Comparison of ENCODE assay signal across 19 cellular contexts in genomic region chr12:43749016-43749415, GRCh38. TPM values are rescaled to one million over a fixed set of nuclear protein-coding genes. Genes with fewer than 3 reads are reported as not detected.
DNase-seq lines count a peak whose midpoint lies in the region; ATAC-seq and TF ChIP-seq lines count a peak whose summit lies in the region.
"Had no signal": no experiment of that assay in that cellular context is flagged by ENCODE, and none has a peak within 500 bp of the region (broad histone marks: within the 10 kb centered on the region; RNA-seq: fewer than 3 reads in every experiment).

No MANE protein-coding gene starts in this region.

- no peaks in the 10 kb centered on the region for H3K27me3 Mint-ChIP-seq in mesothelial cell of epicardium (ENCODE audit: low read depth)
- H3K27me3 Mint-ChIP-seq: CD4-positive, alpha-beta memory T cell had no signal

- no peak for ATAC-seq in activated naive CD4-positive, alpha-beta T cell treated with anti-CD3 and anti-CD28 coated beads, Interleukin-2, amount 50 U/mL, for 72 hours
- ATAC-seq: GM23338 had no signal

- no peaks in the 10 kb centered on the region for H3F3A ChIP-seq in smooth muscle cell (ENCODE audit: low read depth)
- H3F3A ChIP-seq in GM23248 (ENCODE audit: insufficient read depth), result 0 out of 2 replicates have a peak, but pooled peaks cover under 1% of the 10 kb centered on the region

- H3K4me1 ChIP-seq in smooth muscle cell (ENCODE audit: low read depth) (no peaks in the 10 kb centered on the region), GM23248 (ENCODE audit: insufficient read depth) (no peaks in the 10 kb centered on the region)

- in situ Hi-C loops in GM23248 (cut with MboI), result no loop called here

- H3K27ac Mint-ChIP-seq in activated naive CD4-positive, alpha-beta T cell treated with anti-CD3 and anti-CD28 coated beads, Interleukin-2, amount 50 U/mL, for 72 hours, result no peak overlapping the region
- no peak overlapping the region for H3K27ac Mint-ChIP-seq in mesothelial cell of epicardium
- H3K27ac Mint-ChIP-seq: GM23338, H9, HFFc6 had no signal

- H3K9ac ChIP-seq in smooth muscle cell (ENCODE audit: low read depth) (no peak overlapping the region), GM23248 (no peak overlapping the region)

- H3K4me3 Mint-ChIP-seq in mesothelial cell of epicardium, result no peak overlapping the region
- H3K4me3 Mint-ChIP-seq: GM23338, H9, HFFc6 had no signal

- H3K36me3 ChIP-seq in smooth muscle cell (ENCODE audit: low read depth) (peaks cover 21% of the 10 kb centered on the region), GM23248 (ENCODE audit: low read depth) (peaks cover 27% of the 10 kb centered on the region)

- H3K36me3 Mint-ChIP-seq in activated naive CD4-positive, alpha-beta T cell treated with anti-CD3 and anti-CD28 coated beads, Interleukin-2, amount 50 U/mL, for 72 hours, result peaks cover 14 to 47% of the 10 kb centered on the region in 2 donors
- H3K36me3 Mint-ChIP-seq in mesothelial cell of epicardium, result peaks cover 22% of the 10 kb centered on the region

- no peaks in the 10 kb centered on the region for H3K4me1 Mint-ChIP-seq in mesothelial cell of epicardium
- H3K4me1 Mint-ChIP-seq: GM23338, H9 had no signal

- no peak for TF ChIP-seq CTCF in fibroblast of villous mesenchyme (IDR thresholded peaks at IDR 0.05; ENCODE audit: insufficient read depth, low read depth, low read length)
- no peak for TF ChIP-seq CTCF in smooth muscle cell (IDR thresholded peaks at IDR 0.05; ENCODE audit: borderline replicate concordance, insufficient read depth, poor library complexity, severe bottlenecking)
- TF ChIP-seq CTCF in mesothelial cell of epicardium (IDR thresholded peaks at IDR 0.05; ENCODE audit: unreplicated experiment), result no peak

- H2AFZ ChIP-seq in smooth muscle cell (ENCODE audit: low read depth) (no peak overlapping the region), GM23248 (no peak overlapping the region)
- H2AFZ ChIP-seq: GM23338 had no signal

- H3K9me3 ChIP-seq in smooth muscle cell (replicated peaks; ENCODE audit: low read depth) (no peaks in the 10 kb centered on the region), GM23248 (ENCODE audit: low read depth) (no peaks in the 10 kb centered on the region)

- H3K79me2 ChIP-seq in smooth muscle cell (ENCODE audit: low read depth), result peaks cover 8% of the 10 kb centered on the region
- H3K79me2 ChIP-seq in GM23248 (ENCODE audit: insufficient read depth), result peaks cover 7% of the 10 kb centered on the region; the same call in 1 of the 2 replicates

- H3K27me3 ChIP-seq in smooth muscle cell (ENCODE audit: low read depth), result no peaks in the 10 kb centered on the region
- H3K27me3 ChIP-seq in GM23248 (replicated peaks; ENCODE audit: insufficient read depth), result no peaks in the 10 kb centered on the region

- DNase-seq in NCI-H82 (lab: John Stamatoyannopoulos, UW), result peak; percentile 15
- no peak for DNase-seq in NCI-H82 treated with DMSO at 0.1 percent for 48 hours (lab: John Stamatoyannopoulos, UW; ENCODE audit: unreplicated experiment)
- DNase-seq in MV-4-11 (lab: John Stamatoyannopoulos, UW), result peak; percentile 34
- peak; percentile 86 for DNase-seq in fibroblast of villous mesenchyme (ENCODE audit: low read depth)
- no peak for DNase-seq in smooth muscle cell (lab: John Stamatoyannopoulos, UW; ENCODE audit: unreplicated experiment)
- DNase-seq in GM23248, result no peak
- no peak for DNase-seq in activated naive CD4-positive, alpha-beta T cell treated with anti-CD3 and anti-CD28 coated beads, Interleukin-2, amount 50 U/mL, for 72 hours (ENCODE audit: low spot score in 2 of 2)
- DNase-seq in mesothelial cell of epicardium (ENCODE audit: low spot score in 2 of 2, unreplicated experiment in 2 of 2), result no peak
- DNase-seq: 8988T; C1 segment of cervical spinal cord; Calu3; CD4-positive, alpha-beta memory T cell; COR-L47; DMS79; EL; GF-D8; H9; HFFc6 had no signal

- H3K9me3 Mint-ChIP-seq in activated naive CD4-positive, alpha-beta T cell treated with anti-CD3 and anti-CD28 coated beads, Interleukin-2, amount 50 U/mL, for 72 hours, result peaks cover 6 to 7% of the 10 kb centered on the region in 2 donors
- H3K9me3 Mint-ChIP-seq in mesothelial cell of epicardium, result peaks cover 5% of the 10 kb centered on the region
- H3K9me3 Mint-ChIP-seq: GM23338 had no signal

- H3K27ac ChIP-seq in smooth muscle cell (ENCODE audit: low read depth), result peak overlapping the region; percentile 8
- no peak overlapping the region for H3K27ac ChIP-seq in GM23248

- H3K9me2 ChIP-seq in GM23248 (ENCODE audit: insufficient read depth), result no peaks in the 10 kb centered on the region; the same call in 1 of the 2 replicates

- H3K4me3 ChIP-seq in fibroblast of villous mesenchyme (ENCODE audit: low read depth, low read length) (no peak overlapping the region), smooth muscle cell (no peak overlapping the region), GM23248 (no peak overlapping the region)
- H3K4me3 ChIP-seq: GM23338 had no signal

- H4K20me1 ChIP-seq in smooth muscle cell (ENCODE audit: low read depth) (no peaks in the 10 kb centered on the region), GM23248 (ENCODE audit: insufficient read depth) (no peaks in the 10 kb centered on the region)

- H3K4me2 ChIP-seq in smooth muscle cell, result peak overlapping the region; percentile 31
- no peak overlapping the region for H3K4me2 ChIP-seq in GM23248 (ENCODE audit: unreplicated experiment)
- H3K4me2 ChIP-seq: GM23338 had no signal

- WGBS in smooth muscle cell (ENCODE audit: low lambda C conversion rate), result 49% methylated on average over 5 of the region's 5 CpGs
- 95 to 96% methylated on average over 5 of the region's 5 CpGs for WGBS in GM23248 (ENCODE audit: low coverage in 1 of 2, low lambda C conversion rate in 2 of 2, missing lambda C conversion rate in 2 of 2), 2 experiments

RNA-seq across cellular contexts. Expression of gene PUS7L, which starts 9.6 kb away (rescaled TPM):
- total RNA-seq in fibroblast of villous mesenchyme (22.2 and 30.2 TPM in 2 replicates), smooth muscle cell (24.3 and 49.6 TPM in 2 replicates), mesothelial cell of epicardium (10.6 to 13.0 TPM (median 12.6 TPM) in 3 replicates)
- polyA plus RNA-seq in smooth muscle cell (14.8 and 16.9 TPM in 2 replicates), GM23248 (2016; fragmentation: Nextera tagmentation; extraction: Ambion mirVana) (23.1 and 23.3 TPM in 2 replicates)
- total RNA-seq in GM23248 (2014; rRNA removed; shearing (Covaris generic)), result 15.0 and 20.6 TPM in 2 replicates
- 10 to 100 TPM; 12.6 to 22.5 TPM for total RNA-seq in activated naive CD4-positive, alpha-beta T cell treated with anti-CD3 and anti-CD28 coated beads, Interleukin-2, amount 50 U/mL, for 72 hours

RNA-seq across cellular contexts. Expression of gene IRAK4, which starts 9.7 kb away (rescaled TPM):
- total RNA-seq in fibroblast of villous mesenchyme (16.1 and 20.3 TPM in 2 replicates), smooth muscle cell (22.5 and 42.8 TPM in 2 replicates), mesothelial cell of epicardium (6.1 to 8.2 TPM (median 7.5 TPM) in 3 replicates)
- polyA plus RNA-seq in smooth muscle cell (7.0 and 9.2 TPM in 2 replicates), GM23248 (2016; fragmentation: Nextera tagmentation; extraction: Ambion mirVana) (11.5 and 12.0 TPM in 2 replicates)
- 17.6 and 24.0 TPM in 2 replicates for total RNA-seq in GM23248 (2014; rRNA removed; shearing (Covaris generic))
- 10 to 100 TPM; 11.6 to 31.0 TPM for total RNA-seq in activated naive CD4-positive, alpha-beta T cell treated with anti-CD3 and anti-CD28 coated beads, Interleukin-2, amount 50 U/mL, for 72 hours

RNA-seq across cellular contexts. Expression of gene TWF1, which starts 57.1 kb away (rescaled TPM):
- total RNA-seq in fibroblast of villous mesenchyme (159 and 224 TPM in 2 replicates), smooth muscle cell (136 and 151 TPM in 2 replicates), mesothelial cell of epicardium (51.7 to 61.2 TPM (median 52.4 TPM) in 3 replicates)
- polyA plus RNA-seq in smooth muscle cell (51.8 and 60.1 TPM in 2 replicates), GM23248 (2016; fragmentation: Nextera tagmentation; extraction: Ambion mirVana) (139 and 141 TPM in 2 replicates)
- total RNA-seq in GM23248 (2014; rRNA removed; shearing (Covaris generic)), result 197 and 246 TPM in 2 replicates
- total RNA-seq in activated naive CD4-positive, alpha-beta T cell treated with anti-CD3 and anti-CD28 coated beads, Interleukin-2, amount 50 U/mL, for 72 hours, result 10 to 100 TPM; 17.2 to 28.2 TPM

Comparison
In these comparisons a context has a peak if more than half of its experiments do, and no peak if none do; other contexts are left out.
1. DNase-seq: peak in NCI-H82 (single experiment), MV-4-11 (single experiment) and fibroblast of villous mesenchyme (single experiment); none in NCI-H82 treated with DMSO at 0.1 percent for 48 hours (single experiment), smooth muscle cell (single experiment), GM23248 (single experiment), activated naive CD4-positive, alpha-beta T cell treated with anti-CD3 and anti-CD28 coated beads, Interleukin-2, amount 50 U/mL, for 72 hours (0 of 2) and mesothelial cell of epicardium (0 of 2).